ENCODE assay signal across 1 cellular context in genomic region chr19:42100241-42100640, GRCh38.
TF ChIP-seq lines count a peak whose summit lies in the region.

No MANE protein-coding gene starts in this region.

TF ChIP-seq in HepG2, 621 proteins besides CTCF, POLR2A, EP300 and RAD21:
- peak; percentile 40 for TF ChIP-seq FOSL2 (CRISPR knock-in tag; IDR thresholded peaks at IDR 0.05)
